In genomic region chr11:61042537-61042936, GRCh38 we compare ENCODE assay signal across 12 cellular contexts. TPM values are rescaled to one million over a fixed set of nuclear protein-coding genes. Genes with fewer than 3 reads are reported as not detected.
DNase-seq lines count a peak whose midpoint lies in the region; ATAC-seq and TF ChIP-seq lines count a peak whose summit lies in the region.
"Had no signal": no experiment of that assay in that cellular context is flagged by ENCODE, and none has a peak within 500 bp of the region (broad histone marks: within the 10 kb centered on the region; RNA-seq: fewer than 3 reads in every experiment).

No MANE protein-coding gene starts in this region.

- H3K4me3 Mint-ChIP-seq in IgD-negative memory B cell, result peak overlapping the region; percentile 83 to 97 (median 96)
- H3K4me3 Mint-ChIP-seq in activated naive CD8-positive, alpha-beta T cell, result peak overlapping the region; percentile 61
- no peak overlapping the region for H3K4me3 Mint-ChIP-seq in neural crest cell

- TF ChIP-seq CTCF in neural crest cell (conservative IDR thresholded peaks at IDR 0.05), result no peak

- no peak for ATAC-seq in HG03139 (IDR thresholded peaks at IDR 0.05; ENCODE audit: unreplicated experiment)
- no peak for ATAC-seq in HG02642 (IDR thresholded peaks at IDR 0.05; ENCODE audit: poor library complexity, unreplicated experiment)

- DNase-seq in NCI-H2081 (lab: John Stamatoyannopoulos, UW) (peak; percentile 36 to 61), NCI-H2081 treated with DMSO at 0.1 percent for 48 hours (lab: John Stamatoyannopoulos, UW) (no peak), neural crest cell (ENCODE audit: low read depth, low spot score) (no peak), NCI-H2227 treated with DMSO at 0.1 percent for 48 hours (lab: John Stamatoyannopoulos, UW) (no peak)

- H3K27ac Mint-ChIP-seq in IgD-negative memory B cell (peak overlapping the region; percentile 69 to 99 (median 97)), neural crest cell (ENCODE audit: unreplicated experiment) (peak overlapping the region; percentile 46)
- peak overlapping the region; percentile 98 for H3K27ac Mint-ChIP-seq in activated naive CD8-positive, alpha-beta T cell

- H3K27me3 Mint-ChIP-seq in IgD-negative memory B cell (no peaks in the 10 kb centered on the region), neural crest cell (ENCODE audit: low read depth) (no peaks in the 10 kb centered on the region)
- no peaks in the 10 kb centered on the region for H3K27me3 Mint-ChIP-seq in activated naive CD8-positive, alpha-beta T cell

- H3K36me3 Mint-ChIP-seq in IgD-negative memory B cell (no peaks in the 10 kb centered on the region), neural crest cell (ENCODE audit: low read depth) (no peaks in the 10 kb centered on the region)
- H3K36me3 Mint-ChIP-seq in activated naive CD8-positive, alpha-beta T cell, result peaks cover 2% of the 10 kb centered on the region

- H3K9me3 Mint-ChIP-seq in IgD-negative memory B cell, result peaks cover 0 to 2% (median 0%) of the 10 kb centered on the region in 3 donors
- H3K9me3 Mint-ChIP-seq in activated naive CD8-positive, alpha-beta T cell (ENCODE audit: low read depth), result no peaks in the 10 kb centered on the region
- H3K9me3 Mint-ChIP-seq in neural crest cell, result no peaks in the 10 kb centered on the region

- H3K4me1 Mint-ChIP-seq in IgD-negative memory B cell, result peaks cover 7 to 23% (median 15%) of the 10 kb centered on the region in 3 donors
- H3K4me1 Mint-ChIP-seq in activated naive CD8-positive, alpha-beta T cell (ENCODE audit: low read depth), result peaks cover 54% of the 10 kb centered on the region
- H3K4me1 Mint-ChIP-seq in neural crest cell, result peaks cover 23% of the 10 kb centered on the region

RNA-seq across cellular contexts. Expression of gene CD5, which starts 59.8 kb away (rescaled TPM):
- polyA plus RNA-seq in IgD-negative memory B cell, result 7.7 TPM
- total RNA-seq in neural crest cell, result not detected in 2 replicates
- total RNA-seq: A172, H4, MCF 10A, osteoblast had no signal

Comparison
In these comparisons a context has a peak if more than half of its experiments do, and no peak if none do; other contexts are left out.
1. DNase-seq: peak in NCI-H2081 (2 of 2); none in NCI-H2081 treated with DMSO at 0.1 percent for 48 hours (single experiment), neural crest cell (single experiment) and NCI-H2227 treated with DMSO at 0.1 percent for 48 hours (single experiment).
2. H3K27ac Mint-ChIP-seq: peak in every context shown above with its lines; median percentile 98 in activated naive CD8-positive, alpha-beta T cell; 97 in IgD-negative memory B cell; 46 in neural crest cell.